ENCODE assay signal across 9 cellular contexts in the genomic region with DNA sequence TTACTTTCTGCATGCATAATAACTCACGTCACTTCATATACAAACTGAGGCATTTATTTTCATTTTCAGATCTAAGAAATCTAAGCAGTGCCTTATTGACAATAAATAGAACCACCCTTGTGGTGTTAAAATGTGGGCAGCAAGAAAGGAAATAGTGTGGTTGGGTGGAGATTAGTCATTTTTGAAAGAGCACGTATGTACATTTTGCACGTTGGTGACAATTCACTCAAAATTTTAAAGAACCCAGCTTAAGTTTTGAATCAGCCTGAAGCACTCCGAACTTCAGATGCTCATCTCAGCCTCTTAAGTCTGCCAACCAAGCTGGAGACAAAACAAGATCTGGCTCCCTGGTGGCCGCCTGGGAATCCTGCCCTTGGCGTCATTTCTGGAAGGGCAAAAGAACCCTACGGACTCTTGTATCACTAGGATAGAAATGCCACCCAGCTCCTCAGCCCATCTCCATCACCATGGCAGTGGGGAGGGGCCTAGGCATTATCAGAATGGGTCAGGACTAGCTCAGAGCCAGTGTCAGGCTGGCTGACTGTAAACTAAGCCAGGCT.
DNase-seq lines count a peak whose midpoint lies in the region; ATAC-seq, FAIRE-seq and TF ChIP-seq lines count a peak whose summit lies in the region.
"Had no signal": no experiment of that assay in that cellular context is flagged by ENCODE, and none has a peak within 500 bp of the region (broad histone marks: within the 10 kb centered on the region; RNA-seq: fewer than 3 reads in every experiment).

No MANE protein-coding gene starts in this region.

- H3K9me3 Mint-ChIP-seq in CD8-positive, alpha-beta T cell, result no peaks in the 10 kb centered on the region
- peaks cover 6 to 15% of the 10 kb centered on the region in 2 donors for H3K9me3 Mint-ChIP-seq in activated T-cell treated with anti-CD3 and anti-CD28 coated beads, Interleukin-2, amount 50 U/mL, for 72 hours

- H3K27me3 ChIP-seq in CD8-positive, alpha-beta T cell (ENCODE audit: insufficient read depth, low read length), result no peaks in the 10 kb centered on the region

- no peak overlapping the region for H3K27ac ChIP-seq in CD8-positive, alpha-beta T cell (ENCODE audit: low read depth, low read length)

- H3K36me3 Mint-ChIP-seq in CD8-positive, alpha-beta T cell, result no peaks in the 10 kb centered on the region
- peaks cover 3 to 18% of the 10 kb centered on the region in 2 donors for H3K36me3 Mint-ChIP-seq in activated T-cell treated with anti-CD3 and anti-CD28 coated beads, Interleukin-2, amount 50 U/mL, for 72 hours (ENCODE audit: insufficient read depth in 2 of 2)

- CTCF ChIA-PET in CD8-positive, alpha-beta T cell (lab: Charles Lee), result interaction anchor here (0.9 to 4.0 kb wide), 4 partner anchors 10 to 400 kb away, joined by 4 to 18 read pairs (median 4); no protein-coding TSS in a partner anchor

- peak in 6 of 7 experiments; percentile 9 to 57 (median 26) for DNase-seq in CD8-positive, alpha-beta T cell
- peak; percentile 86 for DNase-seq in Jurkat, Clone E6-1 (ENCODE audit: low read depth, low spot score)
- peak; percentile 62 to 68 for DNase-seq in activated T-cell treated with anti-CD3 and anti-CD28 coated beads, Interleukin-2, amount 50 U/mL, for 72 hours
- DNase-seq in stimulated activated CD4-positive, alpha-beta T cell treated with anti-CD3 and anti-CD28 coated beads, Interleukin-2, amount 100 ng/mL, for 4 hours (ENCODE audit: low read depth), result peak; percentile 26
- DNase-seq in NCI-H2107 (lab: John Stamatoyannopoulos, UW) (no peak), urothelium cell line (ENCODE audit: low spot score) (no peak), cerebellum (ENCODE audit: low spot score) (no peak)

- peak; percentile 86 for ATAC-seq in CD8-positive, alpha-beta T cell
- peak; percentile 79 for ATAC-seq in GM21515 (IDR thresholded peaks at IDR 0.05; ENCODE audit: unreplicated experiment)
- peak; percentile 88 to 89 for ATAC-seq in activated T-cell treated with anti-CD3 and anti-CD28 coated beads, Interleukin-2, amount 50 U/mL, for 72 hours (replicated peaks in 1 of 2)

- H3K4me3 ChIP-seq in CD8-positive, alpha-beta T cell (ENCODE audit: low read depth, low read length), result no peak overlapping the region
- no peak overlapping the region for H3K4me3 ChIP-seq in Jurkat, Clone E6-1 (ENCODE audit: low read length)

- intact Hi-C loops in CD8-positive, alpha-beta T cell (cut with DNase I, micrococcal nuclease), result loop anchor here (1.0 to 5.0 kb wide), 7 partner anchors 16 to 1769 kb away; a partner anchor contains a TSS

- H3K4me1 ChIP-seq in CD8-positive, alpha-beta T cell (ENCODE audit: insufficient read depth, low read length), result peaks cover 24% of the 10 kb centered on the region

- FAIRE-seq in urothelium cell line (lab: Jason Lieb, UNC), result no peak
- FAIRE-seq: G401.6 had no signal

- H3K36me3 ChIP-seq in CD8-positive, alpha-beta T cell (ENCODE audit: insufficient read depth, low read length), result no peaks in the 10 kb centered on the region

- POLR2A ChIA-PET in CD8-positive, alpha-beta T cell (lab: Charles Lee), result interaction anchor here (1.1 to 2.1 kb wide), 2 partner anchors 9 to 29 kb away, joined by 3 to 10 read pairs; no protein-coding TSS in a partner anchor

- no peaks in the 10 kb centered on the region for H3K27me3 Mint-ChIP-seq in CD8-positive, alpha-beta T cell (ENCODE audit: low read depth)
- H3K27me3 Mint-ChIP-seq in activated T-cell treated with anti-CD3 and anti-CD28 coated beads, Interleukin-2, amount 50 U/mL, for 72 hours (ENCODE audit: low read depth), result no peaks in the 10 kb centered on the region

- TF ChIP-seq CTCF in CD8-positive, alpha-beta T cell (IDR thresholded peaks at IDR 0.05), result no peak

- peak overlapping the region; percentile 86 for H3K27ac Mint-ChIP-seq in CD8-positive, alpha-beta T cell
- peak overlapping the region; percentile 97 for H3K27ac Mint-ChIP-seq in activated T-cell treated with anti-CD3 and anti-CD28 coated beads, Interleukin-2, amount 50 U/mL, for 72 hours

- H3K9me3 ChIP-seq in CD8-positive, alpha-beta T cell (ENCODE audit: low read length), result no peaks in the 10 kb centered on the region

- H3K4me3 Mint-ChIP-seq in CD8-positive, alpha-beta T cell, result peak overlapping the region; percentile 0
- peak overlapping the region; percentile 59 to 78 for H3K4me3 Mint-ChIP-seq in activated T-cell treated with anti-CD3 and anti-CD28 coated beads, Interleukin-2, amount 50 U/mL, for 72 hours

- peaks cover 30% of the 10 kb centered on the region for H3K4me1 Mint-ChIP-seq in CD8-positive, alpha-beta T cell (ENCODE audit: low read depth)
- peaks cover 68% of the 10 kb centered on the region for H3K4me1 Mint-ChIP-seq in activated T-cell treated with anti-CD3 and anti-CD28 coated beads, Interleukin-2, amount 50 U/mL, for 72 hours (ENCODE audit: low read depth)

Comparison
In these comparisons a context has a peak if more than half of its experiments do, and no peak if none do; other contexts are left out.
1. DNase-seq: peak in CD8-positive, alpha-beta T cell (6 of 7), Jurkat, Clone E6-1 (single experiment), activated T-cell treated with anti-CD3 and anti-CD28 coated beads, Interleukin-2, amount 50 U/mL, for 72 hours (2 of 2) and stimulated activated CD4-positive, alpha-beta T cell treated with anti-CD3 and anti-CD28 coated beads, Interleukin-2, amount 100 ng/mL, for 4 hours (single experiment); none in NCI-H2107 (single experiment), urothelium cell line (single experiment) and cerebellum (single experiment).
2. Peak in every context shown above with its lines, with median percentiles within 50 percentile points of each other: ATAC-seq.